In genomic region chr17:33044771-33045170, GRCh38 we compare ENCODE assay signal across 10 cellular contexts. TPM values are rescaled to one million over a fixed set of nuclear protein-coding genes. Genes with fewer than 3 reads are reported as not detected.
"Had no signal": no experiment of that assay in that cellular context is flagged by ENCODE, and none has a peak within 500 bp of the region (broad histone marks: within the 10 kb centered on the region; RNA-seq: fewer than 3 reads in every experiment).

No MANE protein-coding gene starts in this region.

- H3K9ac ChIP-seq: KMS-11 had no signal

- DNase-seq: IMR-90, KBM-7, KG1 had no signal

- H3K27ac Mint-ChIP-seq: IgD-negative memory B cell had no signal

- ATAC-seq: HepG2, K562 had no signal

- H3K4me3 ChIP-seq: K562 had no signal

- H3K36me3 Mint-ChIP-seq: IgD-negative memory B cell had no signal

- H3K27ac ChIP-seq: HL-60, KMS-11 had no signal

- H3K4me2 ChIP-seq: KMS-11 had no signal

- H3K4me3 Mint-ChIP-seq: IgD-negative memory B cell had no signal

- H3K4me1 Mint-ChIP-seq: IgD-negative memory B cell had no signal

- H3K9me3 Mint-ChIP-seq: IgD-negative memory B cell had no signal

RNA-seq across cellular contexts. Expression of gene SPACA3, which starts 53.1 kb away (rescaled TPM):
- total RNA-seq: HepG2, HT-29, HT1080, IMR-90, K562 had no signal
- polyA plus RNA-seq: HepG2, IMR-90 had no signal
